ENCODE assay signal across 2 cellular contexts in the genomic region with DNA sequence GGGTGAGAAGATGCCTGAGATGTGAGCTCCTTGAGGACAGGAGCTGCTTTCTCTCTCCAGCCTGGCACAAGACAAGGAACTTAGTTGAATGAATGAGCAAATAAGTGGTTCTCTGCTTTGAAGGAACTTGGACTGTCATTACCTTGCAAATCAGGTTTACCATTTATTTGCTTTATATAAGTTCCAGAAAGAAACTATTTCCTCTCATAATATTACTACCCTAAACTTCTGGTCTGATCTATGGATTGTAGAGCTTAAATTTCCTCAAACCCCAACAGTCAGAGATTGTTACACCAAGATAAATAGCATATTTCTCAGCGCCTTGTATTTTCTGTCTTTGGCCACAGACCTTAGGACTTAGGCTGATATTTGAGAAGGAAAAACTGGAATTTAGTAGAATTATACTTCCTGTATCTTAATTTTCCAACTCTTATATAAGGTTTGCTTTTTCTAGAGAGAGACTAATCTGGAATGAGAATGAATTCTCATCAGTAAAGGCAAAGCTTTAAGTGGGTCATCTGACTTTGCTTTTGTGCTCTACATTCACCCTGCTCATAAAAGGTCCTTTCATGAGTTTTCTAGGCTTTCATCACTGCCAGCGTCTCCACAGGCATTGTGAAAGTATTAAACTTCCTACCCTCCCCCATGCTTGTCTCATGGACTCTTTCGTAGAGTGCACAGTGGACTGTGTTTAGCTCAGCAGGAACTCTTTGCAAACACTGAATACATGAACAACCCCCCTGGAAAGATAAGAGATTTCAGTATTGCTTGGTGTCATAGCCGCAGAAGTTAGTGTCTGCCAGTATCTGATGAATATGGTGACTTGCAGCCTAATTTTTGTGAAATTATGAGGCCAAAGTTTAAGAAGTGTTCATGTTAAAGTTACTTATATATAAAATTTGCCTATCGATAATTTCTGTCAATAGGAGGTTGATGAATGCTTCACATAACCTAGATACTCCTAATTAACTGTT.
TF ChIP-seq lines count a peak whose summit lies in the region.

No MANE protein-coding gene starts in this region.

TF ChIP-seq in K562, 482 proteins besides CTCF, POLR2A, EP300 and RAD21 (continued from another document and continues in another):
- TF ChIP-seq, protein P1, sequence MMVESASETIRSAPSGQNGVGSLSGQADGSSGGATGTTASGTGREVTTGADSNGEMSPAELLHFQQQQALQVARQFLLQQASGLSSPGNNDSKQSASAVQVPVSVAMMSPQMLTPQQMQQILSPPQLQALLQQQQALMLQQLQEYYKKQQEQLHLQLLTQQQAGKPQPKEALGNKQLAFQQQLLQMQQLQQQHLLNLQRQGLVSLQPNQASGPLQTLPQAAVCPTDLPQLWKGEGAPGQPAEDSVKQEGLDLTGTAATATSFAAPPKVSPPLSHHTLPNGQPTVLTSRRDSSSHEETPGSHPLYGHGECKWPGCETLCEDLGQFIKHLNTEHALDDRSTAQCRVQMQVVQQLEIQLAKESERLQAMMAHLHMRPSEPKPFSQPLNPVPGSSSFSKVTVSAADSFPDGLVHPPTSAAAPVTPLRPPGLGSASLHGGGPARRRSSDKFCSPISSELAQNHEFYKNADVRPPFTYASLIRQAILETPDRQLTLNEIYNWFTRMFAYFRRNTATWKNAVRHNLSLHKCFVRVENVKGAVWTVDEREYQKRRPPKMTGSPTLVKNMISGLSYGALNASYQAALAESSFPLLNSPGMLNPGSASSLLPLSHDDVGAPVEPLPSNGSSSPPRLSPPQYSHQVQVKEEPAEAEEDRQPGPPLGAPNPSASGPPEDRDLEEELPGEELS (CRISPR knock-in tag; IDR thresholded peaks at IDR 0.05; ENCODE audit: borderline replicate concordance) = no peak
- TF ChIP-seq ZNF133 (CRISPR knock-in tag; IDR thresholded peaks at IDR 0.05) = no peak
- no peak for TF ChIP-seq PHB (CRISPR knock-in tag; IDR thresholded peaks at IDR 0.05)
- TF ChIP-seq RBBP5 (IDR thresholded peaks at IDR 0.05; ENCODE audit: borderline replicate concordance, insufficient read depth, low read length, poor library complexity, severe bottlenecking) = peak; percentile 69
- TF ChIP-seq ZFP36 (IDR thresholded peaks at IDR 0.05; ENCODE audit: low read depth, low read length, partially characterized antibody) = no peak
- TF ChIP-seq, protein P2, sequence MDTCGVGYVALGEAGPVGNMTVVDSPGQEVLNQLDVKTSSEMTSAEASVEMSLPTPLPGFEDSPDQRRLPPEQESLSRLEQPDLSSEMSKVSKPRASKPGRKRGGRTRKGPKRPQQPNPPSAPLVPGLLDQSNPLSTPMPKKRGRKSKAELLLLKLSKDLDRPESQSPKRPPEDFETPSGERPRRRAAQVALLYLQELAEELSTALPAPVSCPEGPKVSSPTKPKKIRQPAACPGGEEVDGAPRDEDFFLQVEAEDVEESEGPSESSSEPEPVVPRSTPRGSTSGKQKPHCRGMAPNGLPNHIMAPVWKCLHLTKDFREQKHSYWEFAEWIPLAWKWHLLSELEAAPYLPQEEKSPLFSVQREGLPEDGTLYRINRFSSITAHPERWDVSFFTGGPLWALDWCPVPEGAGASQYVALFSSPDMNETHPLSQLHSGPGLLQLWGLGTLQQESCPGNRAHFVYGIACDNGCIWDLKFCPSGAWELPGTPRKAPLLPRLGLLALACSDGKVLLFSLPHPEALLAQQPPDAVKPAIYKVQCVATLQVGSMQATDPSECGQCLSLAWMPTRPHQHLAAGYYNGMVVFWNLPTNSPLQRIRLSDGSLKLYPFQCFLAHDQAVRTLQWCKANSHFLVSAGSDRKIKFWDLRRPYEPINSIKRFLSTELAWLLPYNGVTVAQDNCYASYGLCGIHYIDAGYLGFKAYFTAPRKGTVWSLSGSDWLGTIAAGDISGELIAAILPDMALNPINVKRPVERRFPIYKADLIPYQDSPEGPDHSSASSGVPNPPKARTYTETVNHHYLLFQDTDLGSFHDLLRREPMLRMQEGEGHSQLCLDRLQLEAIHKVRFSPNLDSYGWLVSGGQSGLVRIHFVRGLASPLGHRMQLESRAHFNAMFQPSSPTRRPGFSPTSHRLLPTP (IDR thresholded peaks at IDR 0.05; ENCODE audit: borderline replicate concordance, extremely low read depth, insufficient read length) = no peak
- TF ChIP-seq, protein P3, sequence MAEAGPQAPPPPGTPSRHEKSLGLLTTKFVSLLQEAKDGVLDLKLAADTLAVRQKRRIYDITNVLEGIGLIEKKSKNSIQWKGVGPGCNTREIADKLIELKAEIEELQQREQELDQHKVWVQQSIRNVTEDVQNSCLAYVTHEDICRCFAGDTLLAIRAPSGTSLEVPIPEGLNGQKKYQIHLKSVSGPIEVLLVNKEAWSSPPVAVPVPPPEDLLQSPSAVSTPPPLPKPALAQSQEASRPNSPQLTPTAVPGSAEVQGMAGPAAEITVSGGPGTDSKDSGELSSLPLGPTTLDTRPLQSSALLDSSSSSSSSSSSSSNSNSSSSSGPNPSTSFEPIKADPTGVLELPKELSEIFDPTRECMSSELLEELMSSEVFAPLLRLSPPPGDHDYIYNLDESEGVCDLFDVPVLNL (CRISPR knock-in tag; IDR thresholded peaks at IDR 0.05; ENCODE audit: low read depth) = no peak
- TF ChIP-seq PHB2 (IDR thresholded peaks at IDR 0.05; ENCODE audit: low read depth) = no peak
- no peak for TF ChIP-seq TSHZ1 (CRISPR knock-in tag; IDR thresholded peaks at IDR 0.05)
- TF ChIP-seq XRCC4 (IDR thresholded peaks at IDR 0.05; ENCODE audit: extremely low read depth, insufficient read depth, insufficient read length) = no peak
- no peak for TF ChIP-seq SIRT6 (IDR thresholded peaks at IDR 0.05; ENCODE audit: low read depth, low read length)
- no peak for TF ChIP-seq ARNT (IDR thresholded peaks at IDR 0.05)
- no peak for TF ChIP-seq CEBPG (CRISPR knock-in tag; IDR thresholded peaks at IDR 0.05)
- TF ChIP-seq CEBPG (tag; conservative IDR thresholded peaks at IDR 0.05 in 1 of 2, IDR thresholded peaks at IDR 0.05 in 1 of 2) = peak; percentile 49 to 73
- 0 out of 2 replicates have a peak, but pooled peaks have one; percentile 12 for TF ChIP-seq GABPB1 (CRISPR knock-in tag; IDR thresholded peaks at IDR 0.05)
- TF ChIP-seq, protein P4, sequence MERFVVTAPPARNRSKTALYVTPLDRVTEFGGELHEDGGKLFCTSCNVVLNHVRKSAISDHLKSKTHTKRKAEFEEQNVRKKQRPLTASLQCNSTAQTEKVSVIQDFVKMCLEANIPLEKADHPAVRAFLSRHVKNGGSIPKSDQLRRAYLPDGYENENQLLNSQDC (CRISPR knock-in tag; IDR thresholded peaks at IDR 0.05) = no peak

TF ChIP-seq in HepG2, 621 proteins besides CTCF, POLR2A, EP300 and RAD21 (continued from another document and continues in another):
- TF ChIP-seq TRIM22 (IDR thresholded peaks at IDR 0.05) = no peak
- TF ChIP-seq MAX (IDR thresholded peaks at IDR 0.05) = peak; percentile 54; the same call in 1 of the 2 replicates
- no peak; the same call in 1 of the 2 replicates for TF ChIP-seq HOXA5 (CRISPR knock-in tag; IDR thresholded peaks at IDR 0.05)
- TF ChIP-seq, protein P5, sequence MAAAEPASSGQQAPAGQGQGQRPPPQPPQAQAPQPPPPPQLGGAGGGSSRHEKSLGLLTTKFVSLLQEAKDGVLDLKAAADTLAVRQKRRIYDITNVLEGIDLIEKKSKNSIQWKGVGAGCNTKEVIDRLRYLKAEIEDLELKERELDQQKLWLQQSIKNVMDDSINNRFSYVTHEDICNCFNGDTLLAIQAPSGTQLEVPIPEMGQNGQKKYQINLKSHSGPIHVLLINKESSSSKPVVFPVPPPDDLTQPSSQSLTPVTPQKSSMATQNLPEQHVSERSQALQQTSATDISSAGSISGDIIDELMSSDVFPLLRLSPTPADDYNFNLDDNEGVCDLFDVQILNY (CRISPR knock-in tag; conservative IDR thresholded peaks at IDR 0.05) = no peak
- no peak; the same call in 1 of the 2 replicates for TF ChIP-seq ZNF230 (CRISPR knock-in tag; IDR thresholded peaks at IDR 0.05)
- TF ChIP-seq TFAP4 (IDR thresholded peaks at IDR 0.05; ENCODE audit: borderline replicate concordance, low read depth) = peak; percentile 20; the same call in 1 of the 2 replicates
- TF ChIP-seq, protein P6, sequence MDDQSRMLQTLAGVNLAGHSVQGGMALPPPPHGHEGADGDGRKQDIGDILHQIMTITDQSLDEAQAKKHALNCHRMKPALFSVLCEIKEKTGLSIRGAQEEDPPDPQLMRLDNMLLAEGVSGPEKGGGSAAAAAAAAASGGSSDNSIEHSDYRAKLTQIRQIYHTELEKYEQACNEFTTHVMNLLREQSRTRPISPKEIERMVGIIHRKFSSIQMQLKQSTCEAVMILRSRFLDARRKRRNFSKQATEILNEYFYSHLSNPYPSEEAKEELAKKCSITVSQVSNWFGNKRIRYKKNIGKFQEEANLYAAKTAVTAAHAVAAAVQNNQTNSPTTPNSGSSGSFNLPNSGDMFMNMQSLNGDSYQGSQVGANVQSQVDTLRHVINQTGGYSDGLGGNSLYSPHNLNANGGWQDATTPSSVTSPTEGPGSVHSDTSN (CRISPR knock-in tag; IDR thresholded peaks at IDR 0.05; ENCODE audit: borderline replicate concordance) = no peak
- TF ChIP-seq ZNF776 (CRISPR knock-in tag; IDR thresholded peaks at IDR 0.05) = no peak
- TF ChIP-seq, protein P7, sequence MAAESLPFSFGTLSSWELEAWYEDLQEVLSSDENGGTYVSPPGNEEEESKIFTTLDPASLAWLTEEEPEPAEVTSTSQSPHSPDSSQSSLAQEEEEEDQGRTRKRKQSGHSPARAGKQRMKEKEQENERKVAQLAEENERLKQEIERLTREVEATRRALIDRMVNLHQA (CRISPR knock-in tag; IDR thresholded peaks at IDR 0.05) = no peak
- TF ChIP-seq ZNF704 (CRISPR knock-in tag; IDR thresholded peaks at IDR 0.05; ENCODE audit: borderline replicate concordance) = no peak
- TF ChIP-seq ZNF777 (CRISPR knock-in tag; IDR thresholded peaks at IDR 0.05) = no peak
- TF ChIP-seq, protein P8, sequence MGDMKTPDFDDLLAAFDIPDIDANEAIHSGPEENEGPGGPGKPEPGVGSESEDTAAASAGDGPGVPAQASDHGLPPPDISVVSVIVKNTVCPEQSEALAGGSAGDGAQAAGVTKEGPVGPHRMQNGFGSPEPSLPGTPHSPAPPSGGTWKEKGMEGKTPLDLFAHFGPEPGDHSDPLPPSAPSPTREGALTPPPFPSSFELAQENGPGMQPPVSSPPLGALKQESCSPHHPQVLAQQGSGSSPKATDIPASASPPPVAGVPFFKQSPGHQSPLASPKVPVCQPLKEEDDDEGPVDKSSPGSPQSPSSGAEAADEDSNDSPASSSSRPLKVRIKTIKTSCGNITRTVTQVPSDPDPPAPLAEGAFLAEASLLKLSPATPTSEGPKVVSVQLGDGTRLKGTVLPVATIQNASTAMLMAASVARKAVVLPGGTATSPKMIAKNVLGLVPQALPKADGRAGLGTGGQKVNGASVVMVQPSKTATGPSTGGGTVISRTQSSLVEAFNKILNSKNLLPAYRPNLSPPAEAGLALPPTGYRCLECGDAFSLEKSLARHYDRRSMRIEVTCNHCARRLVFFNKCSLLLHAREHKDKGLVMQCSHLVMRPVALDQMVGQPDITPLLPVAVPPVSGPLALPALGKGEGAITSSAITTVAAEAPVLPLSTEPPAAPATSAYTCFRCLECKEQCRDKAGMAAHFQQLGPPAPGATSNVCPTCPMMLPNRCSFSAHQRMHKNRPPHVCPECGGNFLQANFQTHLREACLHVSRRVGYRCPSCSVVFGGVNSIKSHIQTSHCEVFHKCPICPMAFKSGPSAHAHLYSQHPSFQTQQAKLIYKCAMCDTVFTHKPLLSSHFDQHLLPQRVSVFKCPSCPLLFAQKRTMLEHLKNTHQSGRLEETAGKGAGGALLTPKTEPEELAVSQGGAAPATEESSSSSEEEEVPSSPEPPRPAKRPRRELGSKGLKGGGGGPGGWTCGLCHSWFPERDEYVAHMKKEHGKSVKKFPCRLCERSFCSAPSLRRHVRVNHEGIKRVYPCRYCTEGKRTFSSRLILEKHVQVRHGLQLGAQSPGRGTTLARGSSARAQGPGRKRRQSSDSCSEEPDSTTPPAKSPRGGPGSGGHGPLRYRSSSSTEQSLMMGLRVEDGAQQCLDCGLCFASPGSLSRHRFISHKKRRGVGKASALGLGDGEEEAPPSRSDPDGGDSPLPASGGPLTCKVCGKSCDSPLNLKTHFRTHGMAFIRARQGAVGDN (CRISPR knock-in tag; IDR thresholded peaks at IDR 0.05) = no peak
- 0 out of 2 replicates have a peak, but pooled peaks have one; percentile 71 for TF ChIP-seq ZNF772 (CRISPR knock-in tag; IDR thresholded peaks at IDR 0.05)
- TF ChIP-seq ATAD3A (CRISPR knock-in tag; IDR thresholded peaks at IDR 0.05) = no peak
- no peak for TF ChIP-seq PTBP1 (IDR thresholded peaks at IDR 0.05; ENCODE audit: low read depth, low read length, poor library complexity, severe bottlenecking)
- TF ChIP-seq NR1H2 (CRISPR knock-in tag; IDR thresholded peaks at IDR 0.05; ENCODE audit: borderline replicate concordance, low read depth) = no peak
- TF ChIP-seq SRSF4 (IDR thresholded peaks at IDR 0.05; ENCODE audit: low read depth, low read length, poor library complexity, severe bottlenecking) = no peak
- no peak for TF ChIP-seq ZNF20 (CRISPR knock-in tag; IDR thresholded peaks at IDR 0.05)
- TF ChIP-seq SOX6 (IDR thresholded peaks at IDR 0.05) = no peak
- TF ChIP-seq SOX6 (CRISPR knock-in tag; IDR thresholded peaks at IDR 0.05) = peak; percentile 96
- TF ChIP-seq ZBTB26 (CRISPR knock-in tag; IDR thresholded peaks at IDR 0.05; ENCODE audit: borderline replicate concordance) = peak; percentile 100
- TF ChIP-seq ZFY (CRISPR knock-in tag; IDR thresholded peaks at IDR 0.05) = no peak
